In genomic region chr2:15591692-15592463, GRCh38 we compare ENCODE assay signal across 1 cellular context.
TF ChIP-seq lines count a peak whose summit lies in the region.

TSS of gene DDX1 (plus strand) at chr2:15591868. CDS start at chr2:15591934, 66 bp downstream.

TF ChIP-seq in K562, 482 proteins besides CTCF, POLR2A, EP300 and RAD21 (continued from another document and continues in another):
- no peak for TF ChIP-seq ID3 (CRISPR knock-in tag; IDR thresholded peaks at IDR 0.05)
- peak; percentile 74; the same call in 1 of the 2 replicates for TF ChIP-seq ID3 (tag; IDR thresholded peaks at IDR 0.05)
- peak; percentile 12; the same call in 1 of the 2 replicates for TF ChIP-seq EHMT2 (IDR thresholded peaks at IDR 0.05)
- no peak for TF ChIP-seq USF2 (CRISPR knock-in tag; IDR thresholded peaks at IDR 0.05)
- TF ChIP-seq ZBTB12 (CRISPR knock-in tag; IDR thresholded peaks at IDR 0.05), result peak; percentile 45; the same call in 1 of the 2 replicates
- peak; percentile 45 for TF ChIP-seq SAP30 (IDR thresholded peaks at IDR 0.05; ENCODE audit: borderline replicate concordance, insufficient read depth, low read depth, low read length, poor library complexity, severe bottlenecking)
- peak; percentile 98 for TF ChIP-seq ZBTB40 (IDR thresholded peaks at IDR 0.05)
- no peak for TF ChIP-seq ZBTB40 (CRISPR knock-in tag; IDR thresholded peaks at IDR 0.05)
- peak; percentile 87 for TF ChIP-seq RBM22 (IDR thresholded peaks at IDR 0.05; ENCODE audit: low read depth, low read length, poor library complexity, severe bottlenecking)
- TF ChIP-seq MIER1 (IDR thresholded peaks at IDR 0.05; ENCODE audit: low read depth), result no peak
- TF ChIP-seq BRF1 (IDR thresholded peaks at IDR 0.05; ENCODE audit: borderline replicate concordance, extremely low read depth, insufficient read length), result no peak
- peak; percentile 62; the same call in 1 of the 2 replicates for TF ChIP-seq ZBTB2 (IDR thresholded peaks at IDR 0.05)
- peak; percentile 83 for TF ChIP-seq ZBTB33 (CRISPR knock-in tag; IDR thresholded peaks at IDR 0.05)
- TF ChIP-seq HINFP (tag; conservative IDR thresholded peaks at IDR 0.05; ENCODE audit: low read depth), result no peak
- TF ChIP-seq HNRNPLL (IDR thresholded peaks at IDR 0.05; ENCODE audit: low read depth, low read length, poor library complexity, severe bottlenecking), result peak; percentile 66
- peak; percentile 59; the same call in 1 of the 2 replicates for TF ChIP-seq NBN (IDR thresholded peaks at IDR 0.05; ENCODE audit: low read depth)
- 0 out of 2 replicates have a peak, but pooled peaks have one; percentile 22 for TF ChIP-seq MEF2D (tag; conservative IDR thresholded peaks at IDR 0.05; ENCODE audit: low read depth)
- TF ChIP-seq ZFP36 (IDR thresholded peaks at IDR 0.05; ENCODE audit: low read depth, low read length, partially characterized antibody), result peak; percentile 18
- peak; percentile 98 for TF ChIP-seq TAF9B (IDR thresholded peaks at IDR 0.05; ENCODE audit: partially characterized antibody)
- TF ChIP-seq MTA1 (IDR thresholded peaks at IDR 0.05; ENCODE audit: borderline replicate concordance), result no peak
- TF ChIP-seq MCM5 (IDR thresholded peaks at IDR 0.05; ENCODE audit: low read depth), result no peak
- 0 out of 2 replicates have a peak, but pooled peaks have one; percentile 31 for TF ChIP-seq THRB (CRISPR knock-in tag; conservative IDR thresholded peaks at IDR 0.05)
- no peak for TF ChIP-seq ATF3 (IDR thresholded peaks at IDR 0.05)
- TF ChIP-seq ATF3 (CRISPR knock-in tag; conservative IDR thresholded peaks at IDR 0.05), result no peak; the same call in 1 of the 2 replicates
- TF ChIP-seq ZBTB49 (CRISPR knock-in tag; IDR thresholded peaks at IDR 0.05; ENCODE audit: borderline replicate concordance), result peak; percentile 73; the same call in 1 of the 2 replicates
- TF ChIP-seq ZNF75A (CRISPR knock-in tag; IDR thresholded peaks at IDR 0.05), result no peak
- TF ChIP-seq RAD51 (IDR thresholded peaks at IDR 0.05; ENCODE audit: borderline replicate concordance, low read depth), result peak; percentile 51; the same call in 1 of the 2 replicates
- 0 out of 2 replicates have a peak, but pooled peaks have one; percentile 58 for TF ChIP-seq ZFP91 (CRISPR knock-in tag; IDR thresholded peaks at IDR 0.05)
- TF ChIP-seq TRIM28 (IDR thresholded peaks at IDR 0.05), result peak; percentile 49; the same call in 1 of the 2 replicates
- TF ChIP-seq NCOR1 (IDR thresholded peaks at IDR 0.05), result peak; percentile 49
- TF ChIP-seq PRPF4 (IDR thresholded peaks at IDR 0.05; ENCODE audit: insufficient read depth, low read depth, low read length, poor library complexity, severe bottlenecking), result no peak
